Comparison of ENCODE assay signal across 8 cellular contexts in the genomic region with DNA sequence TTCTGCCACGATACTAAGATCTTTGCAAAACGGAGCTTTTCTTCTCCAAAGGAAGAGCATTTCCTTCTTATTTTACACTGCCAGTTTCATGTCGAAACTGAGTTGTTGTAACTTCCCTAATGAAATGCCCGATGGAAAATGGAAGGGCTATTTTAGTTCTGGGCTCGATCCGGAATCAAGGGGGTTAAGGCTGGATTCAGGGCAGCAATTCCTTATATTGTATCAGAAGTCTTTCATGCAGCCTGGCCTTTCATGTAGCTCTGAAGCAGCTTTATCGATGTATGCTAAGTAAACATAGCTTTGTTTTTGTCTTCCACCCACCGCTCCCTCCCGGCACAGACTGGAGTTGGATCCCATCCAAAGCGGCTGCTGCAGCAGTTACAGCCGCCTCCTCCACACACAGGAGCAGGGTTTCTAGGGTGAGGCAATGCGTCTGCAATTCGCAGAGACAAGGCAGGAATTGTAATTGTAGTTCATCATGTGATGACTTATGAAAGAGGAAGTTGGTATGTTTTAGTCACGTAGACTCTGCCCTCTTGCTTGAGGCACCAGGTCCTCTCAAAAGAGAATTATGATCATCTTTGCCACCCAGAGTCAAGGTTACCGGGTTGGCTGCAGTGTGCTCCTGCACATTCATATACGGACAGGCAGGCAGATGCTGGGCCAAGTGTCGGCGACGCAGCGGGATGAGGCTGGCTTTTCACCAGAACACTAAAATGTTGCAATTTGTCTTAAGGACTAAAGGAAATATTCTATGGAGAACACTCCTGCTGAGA. TPM values are rescaled to one million over a fixed set of nuclear protein-coding genes. Genes with fewer than 3 reads are reported as not detected.
DNase-seq lines count a peak whose midpoint lies in the region; ATAC-seq and TF ChIP-seq lines count a peak whose summit lies in the region.

No MANE protein-coding gene starts in this region.

- peak; percentile 68 for TF ChIP-seq POLR2A in GM19099 (IDR thresholded peaks at IDR 0.05; ENCODE audit: extremely low read depth, insufficient read length, low read depth)

- CTCF ChIA-PET in BJ (lab: Yijun Ruan, JAX): interaction anchor here (0.6 to 5.1 kb wide), 9 partner anchors 107 to 471 kb away, joined by 3 to 27 read pairs (median 4); no protein-coding TSS in a partner anchor

- peaks cover 4% of the 10 kb centered on the region for H3K36me3 Mint-ChIP-seq in memory B cell

- POLR2A ChIA-PET in BJ (lab: Charles Lee): interaction anchor here (0.9 to 1.4 kb wide), 5 partner anchors 9 to 399 kb away, joined by 3 to 7 read pairs (median 5); no protein-coding TSS in a partner anchor

- H3K27me3 ChIP-seq in BJ (ENCODE audit: control insufficient read depth, insufficient read depth, low read length) (no peaks in the 10 kb centered on the region), dorsolateral prefrontal cortex (no peaks in the 10 kb centered on the region)

- intact Hi-C loops in dorsolateral prefrontal cortex (cut with DNase I): loop anchor here (1.0 to 5.0 kb wide), 5 partner anchors 64 to 365 kb away; no protein-coding TSS in a partner anchor

- H3K36me3 ChIP-seq in BJ (ENCODE audit: control insufficient read depth, insufficient read depth, low read length): peaks cover 2% of the 10 kb centered on the region

- TF ChIP-seq CTCF in BJ (IDR thresholded peaks at IDR 0.05; ENCODE audit: insufficient read depth, low read depth, low read length) (no peak), dorsolateral prefrontal cortex (IDR thresholded peaks at IDR 0.05 in 54 of 56, conservative IDR thresholded peaks at IDR 0.05 in 2 of 56; ENCODE audit: low read depth in 1 of 56, partially characterized antibody in 56 of 56) (peak in 11 of 56 donors; percentile 3 to 31 (median 10))

- no peaks in the 10 kb centered on the region for H3K27me3 Mint-ChIP-seq in memory B cell

- H3K4me1 Mint-ChIP-seq in memory B cell: peaks cover 33% of the 10 kb centered on the region

- peak overlapping the region; percentile 94 to 100 (median 99) for H3K27ac ChIP-seq in dorsolateral prefrontal cortex

- H3K4me3 ChIP-seq in BJ (ENCODE audit: low read depth, low read length) (peak overlapping the region; percentile 10), dorsolateral prefrontal cortex (peak overlapping the region; percentile 2 to 89 (median 62))

- peak; percentile 28 for ATAC-seq in HG03558 (IDR thresholded peaks at IDR 0.05; ENCODE audit: extremely low read depth, unreplicated experiment)
- peak; percentile 36 for ATAC-seq in memory B cell (ENCODE audit: low read depth)

- no peaks in the 10 kb centered on the region for H3K9me3 Mint-ChIP-seq in memory B cell

- peak; percentile 91 for DNase-seq in BJ (ENCODE audit: low read depth)
- DNase-seq in NCI-H69 (lab: John Stamatoyannopoulos, UW): peak; percentile 100
- DNase-seq in activated CD4-positive, alpha-beta T cell treated with anti-CD3 and anti-CD28 coated beads, Interleukin-2, amount 50 U/mL, for 4 hours: peak; percentile 59 to 69
- DNase-seq in dorsolateral prefrontal cortex: peak; percentile 64 to 90 (median 86)
- DNase-seq in memory B cell (ENCODE audit: low spot score in 2 of 2): peak; percentile 59 to 67
- DNase-seq in stimulated activated CD8-positive, alpha-beta memory T cell treated with anti-CD3 and anti-CD28 coated beads, Interleukin-12 subunit alpha, Interleukin-12 subunit beta, amount 100 ng/mL, for 1 hour (ENCODE audit: low read depth): peak; percentile 53

- peak overlapping the region; percentile 100 for H3K27ac Mint-ChIP-seq in memory B cell

- H3K4me3 Mint-ChIP-seq in memory B cell: peak overlapping the region; percentile 80

RNA-seq across cellular contexts. Expression of a gene that starts 2.6 kb away (rescaled TPM):
- 12.5 and 20.7 TPM in 2 replicates for polyA plus RNA-seq in BJ (2011; rRNA removed)
- 21.2 and 34.0 TPM in 2 replicates for polyA minus RNA-seq in BJ (2011; rRNA and poly(A)+ RNA removed)
- total RNA-seq in dorsolateral prefrontal cortex: 100 to 1,000 TPM in 54 of 120 experiments, 10 to 100 TPM in 66; 60.9 to 188 (median 96.3) TPM

Comparison
In these comparisons a context has a peak if more than half of its experiments do, and no peak if none do; other contexts are left out.
1. Peak in every context shown above with its lines: DNase-seq, ATAC-seq, H3K4me3 ChIP-seq and H3K27ac ChIP-seq.